ENCODE assay signal across 22 cellular contexts in genomic region chr1:52264530-52265115, GRCh38.
A peak's percentile ranks its signal among the peaks of the same experiment; 100 is the strongest.
DNase-seq lines count a peak whose midpoint lies in the region; ATAC-seq, FAIRE-seq and TF ChIP-seq lines count a peak whose summit lies in the region.
"Had no signal": no experiment of that assay in that cellular context is flagged by ENCODE, and none has a peak within 500 bp of the region (broad histone marks: within the 10 kb centered on the region; RNA-seq: fewer than 3 reads in every experiment).

No MANE protein-coding gene starts in this region.

- FAIRE-seq in GM12891 (lab: Jason Lieb, UNC): peak; percentile 31

- H3K4me3 ChIP-seq in OCI-LY1 (ENCODE audit: low read depth, low read length, poor library complexity, severe bottlenecking) (no peak overlapping the region), epithelial cell of proximal tubule (ENCODE audit: low read depth, low read length) (no peak overlapping the region), aorta (ENCODE audit: low read length in 2 of 2) (no peak overlapping the region), suprapubic skin (no peak overlapping the region)
- H3K4me3 ChIP-seq: lung, right atrium auricular region, thyroid gland had no signal

- no peak for DNase-seq in GM12891 (ENCODE audit: insufficient read length, low spot score)
- DNase-seq in epithelial cell of proximal tubule (ENCODE audit: low read depth): no peak
- no peak for DNase-seq in omental fat pad (ENCODE audit: low spot score)
- DNase-seq in aorta: no peak
- DNase-seq in activated naive CD8-positive, alpha-beta T cell treated with anti-CD3 and anti-CD28 coated beads for 36 hours: no peak
- DNase-seq in suprapubic skin (ENCODE audit: low spot score in 2 of 2): no peak
- DNase-seq: activated CD4-positive, alpha-beta T cell treated with anti-CD3 and anti-CD28 coated beads, Interleukin-2, amount 10 ng/mL, durations not matched to agents 7 days and 5 days; BE2C; Calu3; EL; GOT3; head of caudate nucleus; NCI-H1048; NCI-H2081; NCI-H510A treated with DMSO at 0.1 percent for 48 hours; nucleus accumbens; T-helper 1 cell; thyroid gland had no signal

- no peaks in the 10 kb centered on the region for H3K79me2 ChIP-seq in OCI-LY1 (ENCODE audit: insufficient read depth, low read length)

- H3K27me3 Mint-ChIP-seq in activated naive CD8-positive, alpha-beta T cell treated with anti-CD3 and anti-CD28 coated beads for 36 hours: no peaks in the 10 kb centered on the region
- H3K27me3 Mint-ChIP-seq: activated CD4-positive, alpha-beta T cell treated with anti-CD3 and anti-CD28 coated beads, Interleukin-2, amount 10 ng/mL, durations not matched to agents 7 days and 5 days had no signal

- H3K9me3 ChIP-seq in OCI-LY1 (ENCODE audit: low read length): no peaks in the 10 kb centered on the region
- H3K9me3 ChIP-seq in aorta (ENCODE audit: control insufficient read depth, low read length): no peaks in the 10 kb centered on the region
- no peaks in the 10 kb centered on the region for H3K9me3 ChIP-seq in suprapubic skin
- H3K9me3 ChIP-seq: BE2C, right atrium auricular region, thyroid gland had no signal

- no peaks in the 10 kb centered on the region for H3F3A ChIP-seq in OCI-LY1 (ENCODE audit: insufficient read depth, low read length)

- no peaks in the 10 kb centered on the region for H3K9me2 ChIP-seq in OCI-LY1 (ENCODE audit: low read depth, low read length)

- no peak overlapping the region for H3K9ac ChIP-seq in OCI-LY1 (ENCODE audit: low read length)

- no peak overlapping the region for H2AFZ ChIP-seq in OCI-LY1 (ENCODE audit: low read length)

- H3K27me3 ChIP-seq in OCI-LY1 (ENCODE audit: insufficient read depth, low read length): no peaks in the 10 kb centered on the region
- H3K27me3 ChIP-seq in aorta (ENCODE audit: control insufficient read depth in 1 of 2, insufficient read depth in 2 of 2, low read length in 1 of 2): no peaks in the 10 kb centered on the region
- no peaks in the 10 kb centered on the region for H3K27me3 ChIP-seq in suprapubic skin
- H3K27me3 ChIP-seq: BE2C, right atrium auricular region, thyroid gland had no signal

- peaks cover 11% of the 10 kb centered on the region for H3K36me3 Mint-ChIP-seq in activated naive CD8-positive, alpha-beta T cell treated with anti-CD3 and anti-CD28 coated beads for 36 hours

- H3K4me1 ChIP-seq in OCI-LY1 (ENCODE audit: insufficient read depth, low read length, severe bottlenecking): no peaks in the 10 kb centered on the region
- peaks cover 1 to 3% of the 10 kb centered on the region in 2 donors for H3K4me1 ChIP-seq in aorta (ENCODE audit: control insufficient read depth in 1 of 2, insufficient read depth in 2 of 2, low read length in 2 of 2)
- H3K4me1 ChIP-seq in suprapubic skin: no peaks in the 10 kb centered on the region
- H3K4me1 ChIP-seq: BE2C, right atrium auricular region had no signal

- TF ChIP-seq POLR2A in GM12891 (IDR thresholded peaks at IDR 0.05; ENCODE audit: low read depth, low read length) (no peak), suprapubic skin (IDR thresholded peaks at IDR 0.05) (no peak)

- TF ChIP-seq EP300 in suprapubic skin (IDR thresholded peaks at IDR 0.05): no peak

- H3K27ac ChIP-seq in OCI-LY1 (ENCODE audit: low read depth, low read length, poor library complexity, severe bottlenecking) (no peak overlapping the region), aorta (ENCODE audit: low read depth in 1 of 2, low read length in 2 of 2) (no peak overlapping the region), suprapubic skin (no peak overlapping the region)
- H3K27ac ChIP-seq: epithelial cell of prostate, right atrium auricular region, thyroid gland had no signal

- intact Hi-C loops in aorta (cut with DNase I): loop anchor here in 1 of 2 donors (10.0 kb wide), 1 partner anchor 120 kb away; the partner anchor contains the start of gene ZFYVE9

- H3K4me3 Mint-ChIP-seq in activated naive CD8-positive, alpha-beta T cell treated with anti-CD3 and anti-CD28 coated beads for 36 hours: no peak overlapping the region
- H3K4me3 Mint-ChIP-seq: activated CD4-positive, alpha-beta T cell treated with anti-CD3 and anti-CD28 coated beads, Interleukin-2, amount 10 ng/mL, durations not matched to agents 7 days and 5 days had no signal

- no peaks in the 10 kb centered on the region for H4K20me1 ChIP-seq in OCI-LY1 (ENCODE audit: insufficient read depth, low read length)

- H3K9me3 Mint-ChIP-seq in activated naive CD8-positive, alpha-beta T cell treated with anti-CD3 and anti-CD28 coated beads for 36 hours: no peaks in the 10 kb centered on the region
- H3K9me3 Mint-ChIP-seq: activated CD4-positive, alpha-beta T cell treated with anti-CD3 and anti-CD28 coated beads, Interleukin-2, amount 10 ng/mL, durations not matched to agents 7 days and 5 days had no signal

- TF ChIP-seq CTCF in OCI-LY1 (IDR thresholded peaks at IDR 0.05; ENCODE audit: low read length) (peak; percentile 4; the same call in 1 of the 2 replicates), epithelial cell of proximal tubule (conservative IDR thresholded peaks at IDR 0.05; ENCODE audit: low read depth, low read length) (peak; percentile 7), omental fat pad (IDR thresholded peaks at IDR 0.05) (no peak), suprapubic skin (IDR thresholded peaks at IDR 0.05) (no peak)

- peaks cover 5% of the 10 kb centered on the region for H3K4me1 Mint-ChIP-seq in activated naive CD8-positive, alpha-beta T cell treated with anti-CD3 and anti-CD28 coated beads for 36 hours
- H3K4me1 Mint-ChIP-seq: activated CD4-positive, alpha-beta T cell treated with anti-CD3 and anti-CD28 coated beads, Interleukin-2, amount 10 ng/mL, durations not matched to agents 7 days and 5 days had no signal

- H3K4me2 ChIP-seq in OCI-LY1 (ENCODE audit: low read length): no peak overlapping the region

- H3K27ac Mint-ChIP-seq in activated naive CD8-positive, alpha-beta T cell treated with anti-CD3 and anti-CD28 coated beads for 36 hours: no peak overlapping the region
- H3K27ac Mint-ChIP-seq: activated CD4-positive, alpha-beta T cell treated with anti-CD3 and anti-CD28 coated beads, Interleukin-2, amount 10 ng/mL, durations not matched to agents 7 days and 5 days had no signal

- ATAC-seq in omental fat pad (ENCODE audit: low FRiP score) (peak; percentile 88), aorta (ENCODE audit: low FRiP score) (no peak)

- H3K36me3 ChIP-seq in OCI-LY1 (ENCODE audit: insufficient read depth, low read length) (no peaks in the 10 kb centered on the region), aorta (ENCODE audit: control insufficient read depth in 1 of 2, insufficient read depth in 2 of 2, low read length in 1 of 2) (peaks cover 0 to 2% of the 10 kb centered on the region in 2 donors), suprapubic skin (peaks cover 9% of the 10 kb centered on the region)
- H3K36me3 ChIP-seq: BE2C, thyroid gland had no signal

- WGBS in aorta, 2 donors: 36% methylated on average over 2 of the region's 2 CpGs
- 50% methylated on average over 2 of the region's 2 CpGs for WGBS in suprapubic skin

TF ChIP-seq in GM12891, 5 proteins besides CTCF, POLR2A, EP300 and RAD21:
- no peak for TF ChIP-seq SPI1 (IDR thresholded peaks at IDR 0.05; ENCODE audit: low read depth, low read length)
- no peak for TF ChIP-seq TAF1 (IDR thresholded peaks at IDR 0.05; ENCODE audit: low read depth, low read length)
- no peak for TF ChIP-seq PAX5 (IDR thresholded peaks at IDR 0.05; ENCODE audit: insufficient read depth, low read length, severe bottlenecking)
- no peak for TF ChIP-seq POLR2AphosphoS5 (IDR thresholded peaks at IDR 0.05; ENCODE audit: low read depth, low read length)
- no peak for TF ChIP-seq POU2F2 (IDR thresholded peaks at IDR 0.05; ENCODE audit: low read depth, low read length)

Comparison
In these comparisons a context has a peak if more than half of its experiments do, and no peak if none do; other contexts are left out.
1. CTCF ChIP-seq: peak in OCI-LY1 (single experiment) and epithelial cell of proximal tubule (single experiment); none in omental fat pad (0 of 3) and suprapubic skin (0 of 2).